ENCODE assay signal across 8 cellular contexts in genomic region chr19:12092065-12092867, GRCh38. TPM values are rescaled to one million over a fixed set of nuclear protein-coding genes. Genes with fewer than 3 reads are reported as not detected.
A peak's percentile ranks its signal among the peaks of the same experiment; 100 is the strongest.
DNase-seq lines count a peak whose midpoint lies in the region; ATAC-seq and TF ChIP-seq lines count a peak whose summit lies in the region.

No MANE protein-coding gene starts in this region.

- H3K27ac ChIP-seq in mesodermal cell (ENCODE audit: low read depth, low read length, severe bottlenecking): peak overlapping the region; percentile 95

- DNase-seq in NB4 (ENCODE audit: low read depth) (peak; percentile 97), epithelial cell of esophagus (ENCODE audit: low read depth) (peak; percentile 46)
- DNase-seq in activated CD8-positive, alpha-beta memory T cell treated with anti-CD3 and anti-CD28 coated beads for 48 hours (ENCODE audit: low read depth in 2 of 3, low spot score in 2 of 3): peak; percentile 35 to 63 (median 47)
- peak; percentile 23 for DNase-seq in stimulated activated CD8-positive, alpha-beta memory T cell treated with anti-CD3 and anti-CD28 coated beads, Interleukin-12 subunit alpha, Interleukin-12 subunit beta, amount 100 ng/mL, for 24 hours (ENCODE audit: extremely low read depth)

- peak overlapping the region; percentile 89 for H3K4me3 ChIP-seq in NB4 (ENCODE audit: low read depth, low read length)
- H3K4me3 ChIP-seq in epithelial cell of esophagus (ENCODE audit: low read length): peak overlapping the region; percentile 29
- H3K4me3 ChIP-seq in mesodermal cell (ENCODE audit: extremely low read depth, insufficient read depth, low read length, poor library complexity, severe bottlenecking): peak overlapping the region; percentile 64

- TF ChIP-seq CTCF in NB4 (IDR thresholded peaks at IDR 0.05; ENCODE audit: low read depth, low read length) (no peak), epithelial cell of esophagus (IDR thresholded peaks at IDR 0.05; ENCODE audit: insufficient read depth, low read depth, low read length, missing control alignments) (no peak)

- H3K9me3 ChIP-seq in mesodermal cell (ENCODE audit: control insufficient read depth, low read length): peaks cover 16% of the 10 kb centered on the region

- no peak for ATAC-seq in HG03565 (IDR thresholded peaks at IDR 0.05; ENCODE audit: unreplicated experiment)
- ATAC-seq in GM19467 (IDR thresholded peaks at IDR 0.05; ENCODE audit: unreplicated experiment): no peak

- WGBS in mesodermal cell (ENCODE audit: insufficient coverage in 2 of 2), 2 experiments: 0 to 6% methylated on average over 35 to 39 of the region's 53 CpGs

- H3K36me3 ChIP-seq in mesodermal cell (ENCODE audit: control insufficient read depth, insufficient read depth, low read length): peaks cover 31% of the 10 kb centered on the region

- no peaks in the 10 kb centered on the region for H3K4me1 ChIP-seq in mesodermal cell (ENCODE audit: control insufficient read depth, insufficient read depth, low read length, poor library complexity, severe bottlenecking)

- peak; percentile 63 for TF ChIP-seq POLR2A in GM18526 (IDR thresholded peaks at IDR 0.05; ENCODE audit: extremely low read depth, insufficient read length)
- TF ChIP-seq POLR2A in NB4 (IDR thresholded peaks at IDR 0.05; ENCODE audit: extremely low read depth, insufficient read length): peak; percentile 94

RNA-seq across cellular contexts. Expression of gene ZNF844, which starts 27.7 kb away (rescaled TPM):
- 4.6 TPM for polyA plus RNA-seq in mesodermal cell (2013, experiment 1 of 2)
- polyA plus RNA-seq in mesodermal cell (2013, experiment 2 of 2): 5.1 TPM

RNA-seq across cellular contexts. Expression of gene ZNF878, which starts 39.5 kb away (rescaled TPM):
- polyA plus RNA-seq in mesodermal cell (2013, experiment 1 of 2): 0.22 TPM
- 0.66 TPM for polyA plus RNA-seq in mesodermal cell (2013, experiment 2 of 2)

RNA-seq across cellular contexts. Expression of gene ZNF20, which starts 47.9 kb away (rescaled TPM):
- polyA plus RNA-seq in mesodermal cell (2013, experiment 1 of 2): 2.9 TPM
- 5.8 TPM for polyA plus RNA-seq in mesodermal cell (2013, experiment 2 of 2)

RNA-seq across cellular contexts. Expression of gene ZNF433, which starts 56.8 kb away (rescaled TPM):
- polyA plus RNA-seq in mesodermal cell (2013, experiment 1 of 2): 4.8 TPM
- polyA plus RNA-seq in mesodermal cell (2013, experiment 2 of 2): 4.1 TPM

Comparison
In these comparisons a context has a peak if more than half of its experiments do, and no peak if none do; other contexts are left out.
1. DNase-seq: peak in every context shown above with its lines; median percentile 97 in NB4; 47 in activated CD8-positive, alpha-beta memory T cell treated with anti-CD3 and anti-CD28 coated beads for 48 hours; 46 in epithelial cell of esophagus; 23 in stimulated activated CD8-positive, alpha-beta memory T cell treated with anti-CD3 and anti-CD28 coated beads, Interleukin-12 subunit alpha, Interleukin-12 subunit beta, amount 100 ng/mL, for 24 hours.
2. H3K4me3 ChIP-seq: peak in every context shown above with its lines; median percentile 89 in NB4; 64 in mesodermal cell; 29 in epithelial cell of esophagus.